Comparison of ENCODE assay signal across 18 cellular contexts in the genomic region with DNA sequence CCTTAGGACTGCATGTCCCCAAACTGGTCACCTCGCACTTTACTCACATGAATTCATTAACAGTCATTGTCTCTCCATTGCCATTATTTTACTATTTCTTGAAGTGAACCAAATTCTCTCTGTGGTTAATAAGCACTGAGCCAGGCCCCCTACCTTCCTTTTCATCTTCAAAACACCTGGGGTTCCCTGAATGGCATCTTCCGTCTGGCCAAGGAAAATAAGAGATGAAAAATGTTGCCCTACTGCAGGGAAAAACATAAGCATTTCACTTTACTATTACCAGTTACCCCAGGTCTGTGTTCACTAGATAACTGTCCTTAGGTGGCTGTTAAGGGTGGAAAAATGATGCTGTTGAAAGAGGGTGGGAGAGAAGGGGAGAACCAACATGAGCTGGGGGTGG. TPM values are rescaled to one million over a fixed set of nuclear protein-coding genes. Genes with fewer than 3 reads are reported as not detected.
DNase-seq lines count a peak whose midpoint lies in the region; ATAC-seq and TF ChIP-seq lines count a peak whose summit lies in the region.
"Had no signal": no experiment of that assay in that cellular context is flagged by ENCODE, and none has a peak within 500 bp of the region (broad histone marks: within the 10 kb centered on the region; RNA-seq: fewer than 3 reads in every experiment).

No MANE protein-coding gene starts in this region.

- no peaks in the 10 kb centered on the region for H3K9me3 ChIP-seq in heart left ventricle
- H3K9me3 ChIP-seq: Caco-2, HAP-1, Peyer's patch, SJSA1 had no signal

- peaks cover 30% of the 10 kb centered on the region for H3K4me1 Mint-ChIP-seq in activated naive CD4-positive, alpha-beta T cell treated with anti-CD3 and anti-CD28 coated beads, Interleukin-2, amount 50 U/mL, for 24 hours
- H3K4me1 Mint-ChIP-seq in activated T-helper 17 cell treated with anti-CD3 and anti-CD28 coated beads, Interleukin-2, amount 50 U/mL, for 72 hours: no peaks in the 10 kb centered on the region
- H3K4me1 Mint-ChIP-seq in glutamatergic neuron (ENCODE audit: low read depth, unreplicated experiment) (peaks cover 2% of the 10 kb centered on the region), type B pancreatic cell (ENCODE audit: unreplicated experiment) (peaks cover 7% of the 10 kb centered on the region)

- H3K36me3 ChIP-seq in heart left ventricle: no peaks in the 10 kb centered on the region
- H3K36me3 ChIP-seq: HAP-1, Peyer's patch, SJSA1 had no signal

- ATAC-seq in activated T-helper 17 cell treated with anti-CD3 and anti-CD28 coated beads, Interleukin-2, amount 50 U/mL, for 72 hours (replicated peaks): no peak
- no peak for ATAC-seq in heart left ventricle

- peaks cover 29 to 90% (median 80%) of the 10 kb centered on the region in 9 donors for H3K27me3 ChIP-seq in heart left ventricle

- no peaks in the 10 kb centered on the region for H3K9me3 Mint-ChIP-seq in activated naive CD4-positive, alpha-beta T cell treated with anti-CD3 and anti-CD28 coated beads, Interleukin-2, amount 50 U/mL, for 24 hours
- no peaks in the 10 kb centered on the region for H3K9me3 Mint-ChIP-seq in activated T-helper 17 cell treated with anti-CD3 and anti-CD28 coated beads, Interleukin-2, amount 50 U/mL, for 72 hours
- peaks cover 18% of the 10 kb centered on the region for H3K9me3 Mint-ChIP-seq in glutamatergic neuron (ENCODE audit: unreplicated experiment)
- H3K9me3 Mint-ChIP-seq in type B pancreatic cell: no peaks in the 10 kb centered on the region

- H3K36me3 Mint-ChIP-seq in activated naive CD4-positive, alpha-beta T cell treated with anti-CD3 and anti-CD28 coated beads, Interleukin-2, amount 50 U/mL, for 24 hours: no peaks in the 10 kb centered on the region
- H3K36me3 Mint-ChIP-seq in activated T-helper 17 cell treated with anti-CD3 and anti-CD28 coated beads, Interleukin-2, amount 50 U/mL, for 72 hours (ENCODE audit: low read depth): peaks cover 12% of the 10 kb centered on the region
- peaks cover 4% of the 10 kb centered on the region for H3K36me3 Mint-ChIP-seq in glutamatergic neuron (ENCODE audit: unreplicated experiment)
- H3K36me3 Mint-ChIP-seq in type B pancreatic cell: no peaks in the 10 kb centered on the region
- H3K36me3 Mint-ChIP-seq: CD4-positive, CD25-positive, alpha-beta regulatory T cell had no signal

- peak overlapping the region; percentile 38 for H3K27ac Mint-ChIP-seq in activated naive CD4-positive, alpha-beta T cell treated with anti-CD3 and anti-CD28 coated beads, Interleukin-2, amount 50 U/mL, for 24 hours
- no peak overlapping the region for H3K27ac Mint-ChIP-seq in activated T-helper 17 cell treated with anti-CD3 and anti-CD28 coated beads, Interleukin-2, amount 50 U/mL, for 72 hours
- no peak overlapping the region for H3K27ac Mint-ChIP-seq in glutamatergic neuron (ENCODE audit: unreplicated experiment)
- H3K27ac Mint-ChIP-seq in type B pancreatic cell: peak overlapping the region; percentile 84

- peaks cover 62% of the 10 kb centered on the region for H3K27me3 Mint-ChIP-seq in activated naive CD4-positive, alpha-beta T cell treated with anti-CD3 and anti-CD28 coated beads, Interleukin-2, amount 50 U/mL, for 24 hours
- H3K27me3 Mint-ChIP-seq in activated T-helper 17 cell treated with anti-CD3 and anti-CD28 coated beads, Interleukin-2, amount 50 U/mL, for 72 hours: peaks cover 73% of the 10 kb centered on the region
- peaks cover 36% of the 10 kb centered on the region for H3K27me3 Mint-ChIP-seq in glutamatergic neuron (ENCODE audit: unreplicated experiment)
- peaks cover 90% of the 10 kb centered on the region for H3K27me3 Mint-ChIP-seq in type B pancreatic cell

- 5 to 10% (median 9%) methylated on average over 2 of the region's 2 CpGs for WGBS in heart left ventricle, 4 donors

- no peak for TF ChIP-seq CTCF in glutamatergic neuron (IDR thresholded peaks at IDR 0.05; ENCODE audit: partially characterized antibody, unreplicated experiment)
- TF ChIP-seq CTCF in type B pancreatic cell (conservative IDR thresholded peaks at IDR 0.05): no peak
- no peak for TF ChIP-seq CTCF in heart left ventricle (IDR thresholded peaks at IDR 0.05)

- no peak for DNase-seq in activated naive CD4-positive, alpha-beta T cell treated with anti-CD3 and anti-CD28 coated beads, Interleukin-2, amount 50 U/mL, for 16 hours
- DNase-seq in glutamatergic neuron (no peak), type B pancreatic cell (ENCODE audit: extremely low spot score, unreplicated experiment) (no peak), heart left ventricle (no peak)
- DNase-seq in NK-92 treated with Interleukin-12 subunit alpha and Interleukin-12 subunit beta, amount 100 ng/mL, for 24 hours (lab: John Stamatoyannopoulos, UW): no peak
- DNase-seq: AML-193; Caco-2; CD4-positive, CD25-positive, alpha-beta regulatory T cell; KG1; NCI-H1436; NCI-H1930; NCI-H526 had no signal

- no peak overlapping the region for H3K4me3 Mint-ChIP-seq in activated naive CD4-positive, alpha-beta T cell treated with anti-CD3 and anti-CD28 coated beads, Interleukin-2, amount 50 U/mL, for 24 hours
- peak overlapping the region; percentile 39 for H3K4me3 Mint-ChIP-seq in activated T-helper 17 cell treated with anti-CD3 and anti-CD28 coated beads, Interleukin-2, amount 50 U/mL, for 72 hours
- H3K4me3 Mint-ChIP-seq in glutamatergic neuron (ENCODE audit: unreplicated experiment) (peak overlapping the region; percentile 5), type B pancreatic cell (peak overlapping the region; percentile 9)

- no peak for TF ChIP-seq POLR2A in heart left ventricle (IDR thresholded peaks at IDR 0.05)

- no peak overlapping the region for H3K27ac ChIP-seq in heart left ventricle
- H3K27ac ChIP-seq: Peyer's patch, SJSA1 had no signal

- intact Hi-C loops in heart left ventricle (cut with DNase I): no loop called here

- H3K4me3 ChIP-seq in heart left ventricle: no peak overlapping the region
- H3K4me3 ChIP-seq: HAP-1, Peyer's patch, SJSA1 had no signal

- peaks cover 0 to 20% (median 4%) of the 10 kb centered on the region in 12 donors for H3K4me1 ChIP-seq in heart left ventricle

RNA-seq across cellular contexts. Expression of a gene that starts 10.0 kb away (rescaled TPM):
- not detected for total RNA-seq in activated T-helper 17 cell treated with anti-CD3 and anti-CD28 coated beads, Interleukin-2, amount 50 U/mL, for 72 hours
- total RNA-seq in glutamatergic neuron (ENCODE audit: unreplicated experiment): 1.2 TPM
- 6.0 and 15.4 TPM in 2 replicates for total RNA-seq in type B pancreatic cell (ENCODE audit: low replicate concordance)
- total RNA-seq in heart left ventricle: under 1 TPM in 1 of 9 donors, not detected in 8; 0.19 TPM
- polyA plus RNA-seq in heart left ventricle: not detected
- total RNA-seq: Caco-2; CD4-positive, CD25-positive, alpha-beta regulatory T cell; HT-29 had no signal
- polyA plus RNA-seq: CD4-positive, CD25-positive, alpha-beta regulatory T cell had no signal

Comparison
In these comparisons a context has a peak if more than half of its experiments do, and no peak if none do; other contexts are left out.
1. H3K27ac Mint-ChIP-seq: peak in activated naive CD4-positive, alpha-beta T cell treated with anti-CD3 and anti-CD28 coated beads, Interleukin-2, amount 50 U/mL, for 24 hours (single experiment) and type B pancreatic cell (single experiment); none in activated T-helper 17 cell treated with anti-CD3 and anti-CD28 coated beads, Interleukin-2, amount 50 U/mL, for 72 hours (single experiment) and glutamatergic neuron (single experiment).